ENCODE assay signal across 7 cellular contexts in the genomic region with DNA sequence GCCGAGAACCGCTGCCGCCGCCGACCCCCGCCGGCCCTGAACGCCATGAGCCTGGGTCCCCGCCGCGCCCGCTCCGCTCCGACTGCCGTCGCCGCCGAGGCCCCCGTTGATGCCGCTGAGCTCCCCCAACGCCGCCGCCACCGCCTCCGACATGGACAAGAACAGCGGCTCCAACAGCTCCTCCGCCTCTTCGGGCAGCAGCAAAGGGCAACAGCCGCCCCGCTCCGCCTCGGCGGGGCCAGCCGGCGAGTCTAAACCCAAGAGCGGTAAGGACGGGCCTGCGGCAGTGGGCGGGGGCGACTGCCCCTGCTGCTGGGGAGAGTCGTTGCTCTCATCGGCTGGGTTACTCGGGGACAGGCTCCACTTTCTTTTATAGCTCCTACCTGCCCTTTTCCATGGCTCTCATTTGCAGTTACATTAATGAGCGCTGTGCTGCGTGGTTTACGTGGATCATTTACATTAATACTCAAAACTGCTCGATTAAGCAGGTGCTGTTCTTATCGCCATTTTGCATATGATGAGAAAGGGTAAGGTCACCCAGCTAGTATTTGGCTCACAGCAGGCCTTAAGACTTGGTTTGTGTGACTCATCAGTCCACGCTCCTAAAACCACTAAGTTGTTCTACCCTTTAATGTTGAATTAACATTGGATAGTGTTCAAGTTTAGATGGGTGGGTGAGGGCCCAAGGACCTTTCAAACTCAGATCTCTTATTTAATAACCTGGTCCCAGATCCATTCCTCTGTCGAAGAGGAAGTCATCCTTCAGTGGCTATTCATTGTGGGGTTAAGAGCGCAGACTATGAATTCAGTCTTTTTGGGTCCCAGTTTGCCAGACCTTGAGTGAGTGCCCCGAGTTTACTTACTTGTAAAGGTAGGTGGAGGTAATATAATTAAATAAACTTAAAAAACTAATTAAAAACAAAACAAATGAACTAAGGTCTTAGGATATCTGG. TPM values are rescaled to one million over a fixed set of nuclear protein-coding genes. Genes with fewer than 3 reads are reported as not detected.
DNase-seq lines count a peak whose midpoint lies in the region; ATAC-seq and TF ChIP-seq lines count a peak whose summit lies in the region.

No MANE protein-coding gene starts in this region.

- TF ChIP-seq CTCF in GM13976 (IDR thresholded peaks at IDR 0.05; ENCODE audit: borderline replicate concordance, control extremely low read depth, extremely low read depth, insufficient read depth, missing control alignments) (no peak), dorsolateral prefrontal cortex (IDR thresholded peaks at IDR 0.05 in 54 of 56, conservative IDR thresholded peaks at IDR 0.05 in 2 of 56; ENCODE audit: low read depth in 1 of 56, partially characterized antibody in 56 of 56) (no peak)

- H3K9me3 Mint-ChIP-seq in activated CD4-positive, alpha-beta T cell treated with anti-CD3 and anti-CD28 coated beads, Interleukin-2, amount 10 ng/mL, durations not matched to agents 24 days and 14 days = no peaks in the 10 kb centered on the region
- no peaks in the 10 kb centered on the region for H3K9me3 Mint-ChIP-seq in memory B cell
- H3K9me3 Mint-ChIP-seq in stimulated activated memory B cell treated with anti-CD40 and anti-IgM and Interleukin-4, amounts not matched to agents 10 μg/mL and 1 μg/mL and 100 μg/mL, for 72 hours = no peaks in the 10 kb centered on the region

- peak overlapping the region; percentile 96 for H3K4me3 Mint-ChIP-seq in activated CD4-positive, alpha-beta T cell treated with anti-CD3 and anti-CD28 coated beads, Interleukin-2, amount 10 ng/mL, durations not matched to agents 24 days and 14 days
- H3K4me3 Mint-ChIP-seq in memory B cell = peak overlapping the region; percentile 97
- peak overlapping the region; percentile 99 for H3K4me3 Mint-ChIP-seq in stimulated activated memory B cell treated with anti-CD40 and anti-IgM and Interleukin-4, amounts not matched to agents 10 μg/mL and 1 μg/mL and 100 μg/mL, for 72 hours

- H3K27me3 Mint-ChIP-seq in activated CD4-positive, alpha-beta T cell treated with anti-CD3 and anti-CD28 coated beads, Interleukin-2, amount 10 ng/mL, durations not matched to agents 24 days and 14 days = no peaks in the 10 kb centered on the region
- no peaks in the 10 kb centered on the region for H3K27me3 Mint-ChIP-seq in memory B cell
- no peaks in the 10 kb centered on the region for H3K27me3 Mint-ChIP-seq in stimulated activated memory B cell treated with anti-CD40 and anti-IgM and Interleukin-4, amounts not matched to agents 10 μg/mL and 1 μg/mL and 100 μg/mL, for 72 hours

- no peaks in the 10 kb centered on the region for H3K27me3 ChIP-seq in dorsolateral prefrontal cortex

- ATAC-seq in HG02588 (IDR thresholded peaks at IDR 0.05; ENCODE audit: unreplicated experiment) (peak; percentile 31), memory B cell (ENCODE audit: low read depth) (peak; percentile 67)
- peak; percentile 73 for ATAC-seq in stimulated activated memory B cell treated with anti-CD40 and anti-IgM and Interleukin-4, amounts not matched to agents 10 μg/mL and 1 μg/mL and 100 μg/mL, for 72 hours

- peaks cover 38% of the 10 kb centered on the region for H3K36me3 Mint-ChIP-seq in activated CD4-positive, alpha-beta T cell treated with anti-CD3 and anti-CD28 coated beads, Interleukin-2, amount 10 ng/mL, durations not matched to agents 24 days and 14 days (ENCODE audit: low read depth)
- no peaks in the 10 kb centered on the region for H3K36me3 Mint-ChIP-seq in memory B cell
- H3K36me3 Mint-ChIP-seq in stimulated activated memory B cell treated with anti-CD40 and anti-IgM and Interleukin-4, amounts not matched to agents 10 μg/mL and 1 μg/mL and 100 μg/mL, for 72 hours = peaks cover 7% of the 10 kb centered on the region

- peaks cover 44% of the 10 kb centered on the region for H3K4me1 Mint-ChIP-seq in activated CD4-positive, alpha-beta T cell treated with anti-CD3 and anti-CD28 coated beads, Interleukin-2, amount 10 ng/mL, durations not matched to agents 24 days and 14 days
- H3K4me1 Mint-ChIP-seq in memory B cell = peaks cover 33% of the 10 kb centered on the region
- peaks cover 45% of the 10 kb centered on the region for H3K4me1 Mint-ChIP-seq in stimulated activated memory B cell treated with anti-CD40 and anti-IgM and Interleukin-4, amounts not matched to agents 10 μg/mL and 1 μg/mL and 100 μg/mL, for 72 hours

- peak overlapping the region; percentile 64 to 100 (median 97) for H3K4me3 ChIP-seq in dorsolateral prefrontal cortex

- H3K27ac Mint-ChIP-seq in activated CD4-positive, alpha-beta T cell treated with anti-CD3 and anti-CD28 coated beads, Interleukin-2, amount 10 ng/mL, durations not matched to agents 24 days and 14 days = peak overlapping the region; percentile 96
- peak overlapping the region; percentile 92 for H3K27ac Mint-ChIP-seq in memory B cell
- H3K27ac Mint-ChIP-seq in stimulated activated memory B cell treated with anti-CD40 and anti-IgM and Interleukin-4, amounts not matched to agents 10 μg/mL and 1 μg/mL and 100 μg/mL, for 72 hours = peak overlapping the region; percentile 99

- DNase-seq in GM13976 (ENCODE audit: low spot score) = peak; percentile 69
- peak; percentile 53 for DNase-seq in NCI-H146 (lab: John Stamatoyannopoulos, UW)
- peak; percentile 86 for DNase-seq in activated CD4-positive, alpha-beta T cell treated with anti-CD3 and anti-CD28 coated beads, Interleukin-2, amount 10 ng/mL, durations not matched to agents 24 days and 14 days
- DNase-seq in dorsolateral prefrontal cortex = peak in 4 of 10 donors; percentile 23 to 58 (median 35)
- DNase-seq in memory B cell (ENCODE audit: low spot score in 2 of 2) = peak; percentile 41 to 75

- peak overlapping the region; percentile 63 to 96 (median 91) for H3K27ac ChIP-seq in dorsolateral prefrontal cortex

- in situ Hi-C loops in GM13976 (cut with MboI; ENCODE audit: low sequenced_read_pairs, unreplicated experiment) = no loop called here

- intact Hi-C loops in activated CD4-positive, alpha-beta T cell treated with anti-CD3 and anti-CD28 coated beads, Interleukin-2, amount 10 ng/mL, durations not matched to agents 24 days and 14 days (cut with micrococcal nuclease) = loop anchor here (2.0 to 10.0 kb wide), 4 partner anchors 38 to 1260 kb away; a partner anchor contains a TSS
- intact Hi-C loops in dorsolateral prefrontal cortex (cut with DNase I) = loop anchor here (2.0 to 5.0 kb wide), 3 partner anchors 38 to 66 kb away; a partner anchor contains a TSS

RNA-seq across cellular contexts. Expression of a gene that starts 0.8 kb away (rescaled TPM):
- total RNA-seq in activated CD4-positive, alpha-beta T cell treated with anti-CD3 and anti-CD28 coated beads, Interleukin-2, amount 10 ng/mL, durations not matched to agents 24 days and 14 days = 153 and 160 TPM in 2 replicates
- 100 to 1,000 TPM; 177 to 288 (median 215) TPM for total RNA-seq in dorsolateral prefrontal cortex

RNA-seq across cellular contexts. Expression of a gene that starts 6.0 kb away (rescaled TPM):
- total RNA-seq in activated CD4-positive, alpha-beta T cell treated with anti-CD3 and anti-CD28 coated beads, Interleukin-2, amount 10 ng/mL, durations not matched to agents 24 days and 14 days = 28.0 and 28.3 TPM in 2 replicates
- total RNA-seq in dorsolateral prefrontal cortex = 10 to 100 TPM; 14.4 to 30.4 (median 22.9) TPM

RNA-seq across cellular contexts. Expression of a gene that starts 39.1 kb away (rescaled TPM):
- total RNA-seq in activated CD4-positive, alpha-beta T cell treated with anti-CD3 and anti-CD28 coated beads, Interleukin-2, amount 10 ng/mL, durations not matched to agents 24 days and 14 days = 330 and 351 TPM in 2 replicates
- 100 to 1,000 TPM; 262 to 795 (median 615) TPM for total RNA-seq in dorsolateral prefrontal cortex

RNA-seq across cellular contexts. Expression of a gene that starts 46.2 kb away (rescaled TPM):
- 74.0 and 76.0 TPM in 2 replicates for total RNA-seq in activated CD4-positive, alpha-beta T cell treated with anti-CD3 and anti-CD28 coated beads, Interleukin-2, amount 10 ng/mL, durations not matched to agents 24 days and 14 days
- total RNA-seq in dorsolateral prefrontal cortex = 10 to 100 TPM; 18.5 to 43.3 (median 29.0) TPM
